In genomic region chr17:69713815-69714214, GRCh38 we compare ENCODE assay signal across 25 cellular contexts.
DNase-seq lines count a peak whose midpoint lies in the region; ATAC-seq, FAIRE-seq and TF ChIP-seq lines count a peak whose summit lies in the region.
"Had no signal": no experiment of that assay in that cellular context is flagged by ENCODE, and none has a peak within 500 bp of the region (broad histone marks: within the 10 kb centered on the region; RNA-seq: fewer than 3 reads in every experiment).

No MANE protein-coding gene starts in this region.

- no peak overlapping the region for H2BK5ac ChIP-seq in IMR-90 (ENCODE audit: low read depth, low read length, poor library complexity, severe bottlenecking)

- H3K9ac ChIP-seq in IMR-90 (ENCODE audit: low read depth, low read length) (no peak overlapping the region), adipocyte (ENCODE audit: low read length) (no peak overlapping the region)
- H3K9ac ChIP-seq: BLaER1 had no signal

- no peak overlapping the region for H2BK120ac ChIP-seq in IMR-90 (ENCODE audit: low read depth, low read length)

- CTCF ChIA-PET in A549 (lab: Yijun Ruan, JAX) (interaction anchor here (0.9 kb wide), 1 partner anchor 28 kb away, joined by 3 read pairs; no protein-coding TSS in a partner anchor), IMR-90 (lab: Yijun Ruan, JAX) (interaction anchor here (1.4 kb wide), 1 partner anchor 105 kb away, joined by 4 read pairs; no protein-coding TSS in a partner anchor)

- WGBS in A549 (ENCODE audit: missing lambda C conversion rate), result 18% methylated on average over 4 of the region's 4 CpGs
- no CpG with 5 or more reads among the region's 4 CpGs for WGBS in IMR-90 (ENCODE audit: extremely low coverage in 2 of 2, insufficient read length in 1 of 2), 2 experiments

- TF ChIP-seq EP300 in A549 (IDR thresholded peaks at IDR 0.05), result no peak

- no peaks in the 10 kb centered on the region for H3K9me1 ChIP-seq in IMR-90 (ENCODE audit: insufficient read depth, low read length)

- POLR2A ChIA-PET in A549 (lab: Yijun Ruan, JAX), result no interaction called here
- POLR2A ChIA-PET in IMR-90 (lab: Charles Lee; ENCODE audit: unreplicated experiment), result interaction anchor here (0.7 kb wide), 1 partner anchor 292 kb away, joined by 3 read pairs; no protein-coding TSS in a partner anchor

- no peak overlapping the region for H3K56ac ChIP-seq in IMR-90 (ENCODE audit: extremely low read depth, insufficient read depth, low read length)

- H4K8ac ChIP-seq in IMR-90 (ENCODE audit: low read depth in 2 of 2, low read length in 2 of 2), result no peak overlapping the region

- no peak overlapping the region for H4K5ac ChIP-seq in IMR-90 (ENCODE audit: low read depth, low read length)

- no peak overlapping the region for H3K14ac ChIP-seq in IMR-90 (replicated peaks; ENCODE audit: low read depth, low read length)

- H3K4me1 ChIP-seq in A549 (peaks cover 42% of the 10 kb centered on the region), IMR-90 (ENCODE audit: control insufficient read depth, insufficient read depth, low read length) (peaks cover 11% of the 10 kb centered on the region), adipocyte (ENCODE audit: control insufficient read depth, insufficient read depth, low read length) (peaks cover 15% of the 10 kb centered on the region), tibial artery (no peaks in the 10 kb centered on the region), upper lobe of right lung (no peaks in the 10 kb centered on the region)
- H3K4me1 ChIP-seq: BE2C had no signal

- H4K91ac ChIP-seq in IMR-90 (ENCODE audit: insufficient read depth, low read depth, low read length), result no peak overlapping the region

- BruUV-seq in IMR-90 (replicated peaks; lab: Mats Ljungman, UMichigan), result no TSS peak

- H2AK9ac ChIP-seq in IMR-90 (replicated peaks; ENCODE audit: low read depth, low read length, poor library complexity), result no peak overlapping the region

- intact Hi-C loops in IMR-90 (cut with micrococcal nuclease), result loop anchor here (5.0 kb wide), 2 partner anchors 107 to 453 kb away; partner anchors contain the start of gene KCNJ2
- intact Hi-C loops in tibial artery (cut with DNase I; ENCODE audit: low total_unique reads), result no loop called here
- intact Hi-C loops in upper lobe of right lung (cut with DNase I), result no loop called here
- intact Hi-C loops in cardiac septum (cut with DNase I), result no loop called here

- H3K27ac ChIP-seq in A549 (peak overlapping the region; percentile 57 to 61; a peak in 4 of 6 replicates), IMR-90 (ENCODE audit: insufficient read depth, low read length) (no peak overlapping the region), tibial artery (no peak overlapping the region), upper lobe of right lung (no peak overlapping the region)
- H3K27ac ChIP-seq: 22Rv1, BLaER1 had no signal

- ATAC-seq in A549, result peak in 1 of 2 experiments; percentile 67; a peak in 3 of 6 replicates
- no peak for ATAC-seq in IMR-90 (ENCODE audit: low read depth)
- no peak for ATAC-seq in upper lobe of right lung
- ATAC-seq: GM12878 had no signal

- H3K23ac ChIP-seq in IMR-90 (ENCODE audit: low read depth, low read length), result no peak overlapping the region

- H3K4me2 ChIP-seq in A549 (peak overlapping the region; percentile 53), IMR-90 (ENCODE audit: low read depth, low read length) (no peak overlapping the region)
- H3K4me2 ChIP-seq: BLaER1 had no signal

- H3K18ac ChIP-seq in IMR-90 (ENCODE audit: low read depth, low read length), result no peak overlapping the region

- no peaks in the 10 kb centered on the region for H3K79me1 ChIP-seq in IMR-90 (ENCODE audit: low read depth in 1 of 2, low read length in 2 of 2)

- TF ChIP-seq CTCF in A549 (IDR thresholded peaks at IDR 0.05), result no peak
- TF ChIP-seq CTCF in IMR-90 (conservative IDR thresholded peaks at IDR 0.05; ENCODE audit: low read depth, low read length), result no peak
- TF ChIP-seq CTCF in tibial artery (IDR thresholded peaks at IDR 0.05), result no peak
- no peak for TF ChIP-seq CTCF in upper lobe of right lung (IDR thresholded peaks at IDR 0.05)

- H3K4me3 ChIP-seq in A549 (no peak overlapping the region), IMR-90 (ENCODE audit: insufficient read depth, low read depth, low read length) (no peak overlapping the region), adipocyte (ENCODE audit: low read length) (no peak overlapping the region), tibial artery (no peak overlapping the region), upper lobe of right lung (no peak overlapping the region)
- H3K4me3 ChIP-seq: BLaER1, GM12878 had no signal

- H3K9me3 ChIP-seq in A549 (no peaks in the 10 kb centered on the region), IMR-90 (ENCODE audit: control insufficient read depth, insufficient read depth, low read length) (no peaks in the 10 kb centered on the region), adipocyte (ENCODE audit: control insufficient read depth, low read length) (no peaks in the 10 kb centered on the region), tibial artery (no peaks in the 10 kb centered on the region), upper lobe of right lung (no peaks in the 10 kb centered on the region)
- H3K9me3 ChIP-seq: BE2C, BLaER1 had no signal

- no peaks in the 10 kb centered on the region for H4K20me1 ChIP-seq in IMR-90 (ENCODE audit: insufficient read depth, low read length)
- H4K20me1 ChIP-seq: BLaER1 had no signal

- no peak overlapping the region for H3K4ac ChIP-seq in IMR-90 (ENCODE audit: low read depth, low read length)

- H3K27me3 ChIP-seq in IMR-90 (ENCODE audit: control insufficient read depth, insufficient read depth, low read length) (no peaks in the 10 kb centered on the region), adipocyte (replicated peaks; ENCODE audit: control insufficient read depth, insufficient read depth, low read length) (no peaks in the 10 kb centered on the region), tibial artery (no peaks in the 10 kb centered on the region), upper lobe of right lung (no peaks in the 10 kb centered on the region)
- H3K27me3 ChIP-seq: BE2C, BLaER1 had no signal

- dilution Hi-C loops in IMR-90 (cut with HindIII; ENCODE audit: low sequenced_read_pairs, unreplicated experiment), result no loop called here

- in situ Hi-C loops in IMR-90 (cut with MboI; ENCODE audit: low sequenced_read_pairs), result no loop called here

- FAIRE-seq in A549 (lab: Jason Lieb, UNC), result no peak
- FAIRE-seq: GM12878, GM12892, GM18507 had no signal

- H2BK15ac ChIP-seq in IMR-90 (ENCODE audit: low read depth, low read length), result 0 out of 3 replicates have a peak overlapping the region, but pooled peaks have one; percentile 15

- DNase-seq in A549 (ENCODE audit: low read depth in 1 of 2, low spot score in 1 of 2) (peak in 1 of 2 experiments; percentile 39), IMR-90 (no peak), adipocyte (ENCODE audit: low read depth) (peak; percentile 36), tibial artery (no peak), upper lobe of right lung (no peak), cardiac septum (ENCODE audit: low spot score) (no peak)
- DNase-seq: ACHN; BE2C; C1 segment of cervical spinal cord; CD4-positive, alpha-beta memory T cell; CD4-positive, CD25-positive, alpha-beta regulatory T cell; CD8-positive, alpha-beta memory T cell; COR-L47; DMS 273 treated with DMSO at 0.1 percent for 48 hours; DMS153; DMS53; DMS79; DND-41; EL; GDM1 had no signal

- H2BK20ac ChIP-seq in IMR-90 (ENCODE audit: low read depth, low read length), result no peak overlapping the region

- TF ChIP-seq RAD21 in A549 (conservative IDR thresholded peaks at IDR 0.05 in 1 of 2, IDR thresholded peaks at IDR 0.05 in 1 of 2), result 0 out of 5 replicates have a peak, but pooled peaks of 1 of the 2 experiments have one; percentile 16
- TF ChIP-seq RAD21 in IMR-90 (IDR thresholded peaks at IDR 0.05; ENCODE audit: low read length), result no peak

- no peak overlapping the region for H2AK5ac ChIP-seq in IMR-90 (ENCODE audit: low read depth, low read length)

- no peak for TF ChIP-seq POLR2A in A549 (IDR thresholded peaks at IDR 0.05; ENCODE audit: low read length)
- TF ChIP-seq POLR2A in IMR-90 (IDR thresholded peaks at IDR 0.05; ENCODE audit: low read depth, low read length), result no peak

- H3K36me3 ChIP-seq in IMR-90 (ENCODE audit: control insufficient read depth, insufficient read depth, low read length) (no peaks in the 10 kb centered on the region), adipocyte (ENCODE audit: control insufficient read depth, insufficient read depth, low read length, severe bottlenecking) (no peaks in the 10 kb centered on the region), tibial artery (no peaks in the 10 kb centered on the region), upper lobe of right lung (no peaks in the 10 kb centered on the region)
- H3K36me3 ChIP-seq: BE2C, BLaER1 had no signal

- no peak overlapping the region for H2AFZ ChIP-seq in IMR-90 (replicated peaks; ENCODE audit: low read length, poor library complexity)

TF ChIP-seq in A549, 52 proteins besides CTCF, POLR2A, EP300 and RAD21:
- TF ChIP-seq FOSL2 (IDR thresholded peaks at IDR 0.05) (no peak), FOSL2 (CRISPR knock-in tag; IDR thresholded peaks at IDR 0.05) (0 out of 2 replicates have a peak, but pooled peaks have one; percentile 28), E2F6 (IDR thresholded peaks at IDR 0.05; ENCODE audit: borderline replicate concordance, low read depth) (no peak), EHMT2 (IDR thresholded peaks at IDR 0.05; ENCODE audit: low read depth) (no peak), GATA3 (IDR thresholded peaks at IDR 0.05; ENCODE audit: borderline replicate concordance) (peak; percentile 31; the same call in 1 of the 2 replicates), CEBPB (IDR thresholded peaks at IDR 0.05) (peak; percentile 35 to 65; a peak in 3 of 4 replicates)

TF ChIP-seq in IMR-90, 13 proteins besides CTCF, POLR2A, EP300 and RAD21:
- no peak for TF ChIP-seq MXI1 (IDR thresholded peaks at IDR 0.05; ENCODE audit: borderline replicate concordance, low read depth, low read length)
- no peak for TF ChIP-seq BHLHE40 (IDR thresholded peaks at IDR 0.05; ENCODE audit: low read depth, low read length)
- no peak for TF ChIP-seq RFX5 (IDR thresholded peaks at IDR 0.05; ENCODE audit: low read depth, low read length)
- TF ChIP-seq CEBPB (IDR thresholded peaks at IDR 0.05; ENCODE audit: low read depth, low read length), result no peak
- TF ChIP-seq CHD1 (IDR thresholded peaks at IDR 0.05; ENCODE audit: low read depth, low read length), result no peak
- TF ChIP-seq FOS (IDR thresholded peaks at IDR 0.05; ENCODE audit: low read depth, low read length), result no peak
- no peak for TF ChIP-seq SMC3 (IDR thresholded peaks at IDR 0.05; ENCODE audit: low read depth, low read length)

Comparison
In these comparisons a context has a peak if more than half of its experiments do, and no peak if none do; other contexts are left out.
1. H3K27ac ChIP-seq: peak in A549 (2 of 2); none in IMR-90 (single experiment), tibial artery (0 of 2) and upper lobe of right lung (single experiment).